ENCODE assay signal across 22 cellular contexts in the genomic region with DNA sequence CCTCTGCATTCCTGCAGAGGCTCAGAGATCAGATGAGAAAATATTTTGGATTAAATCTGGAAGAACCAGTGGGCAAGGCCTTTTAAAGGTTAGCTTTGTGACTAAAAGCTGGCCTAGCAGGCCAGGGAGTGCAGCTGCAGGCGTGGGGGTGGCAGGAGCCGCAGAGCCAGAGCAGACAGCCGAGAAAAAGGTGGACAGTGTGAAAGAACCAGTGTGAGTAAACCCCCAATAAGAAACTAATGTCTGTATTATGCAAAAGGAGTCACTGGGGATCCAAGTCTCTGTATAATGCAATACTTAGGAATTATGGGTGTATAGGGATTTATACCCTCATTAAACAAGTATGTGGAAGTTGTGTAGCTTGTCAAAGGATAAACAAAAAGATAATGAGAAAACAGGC. TPM values are rescaled to one million over a fixed set of nuclear protein-coding genes. Genes with fewer than 3 reads are reported as not detected.
DNase-seq lines count a peak whose midpoint lies in the region; ATAC-seq, FAIRE-seq and TF ChIP-seq lines count a peak whose summit lies in the region.
"Had no signal": no experiment of that assay in that cellular context is flagged by ENCODE, and none has a peak within 500 bp of the region (broad histone marks: within the 10 kb centered on the region; RNA-seq: fewer than 3 reads in every experiment).

No MANE protein-coding gene starts in this region.

- in situ Hi-C loops in GM13976 (cut with MboI; ENCODE audit: low sequenced_read_pairs, unreplicated experiment): no loop called here

- no peaks in the 10 kb centered on the region for H3K36me3 ChIP-seq in gastroesophageal sphincter
- H3K36me3 ChIP-seq: MG63, sigmoid colon, upper lobe of left lung had no signal

- TF ChIP-seq CTCF in gastroesophageal sphincter (IDR thresholded peaks at IDR 0.05): no peak
- no peak for TF ChIP-seq CTCF in GM13976 (IDR thresholded peaks at IDR 0.05; ENCODE audit: borderline replicate concordance, control extremely low read depth, extremely low read depth, insufficient read depth, missing control alignments)

- peak; percentile 52 for ATAC-seq in GM21515 (IDR thresholded peaks at IDR 0.05; ENCODE audit: unreplicated experiment)
- ATAC-seq in gastroesophageal sphincter: peak; percentile 61
- no peak for ATAC-seq in HG03521 (IDR thresholded peaks at IDR 0.05; ENCODE audit: unreplicated experiment)

- WGBS in gastroesophageal sphincter (ENCODE audit: low coverage in 1 of 2), 2 donors: 43 to 67% methylated on average over 3 of the region's 3 CpGs

- TF ChIP-seq EP300 in gastroesophageal sphincter (IDR thresholded peaks at IDR 0.05): no peak

- DNase-seq in AG20443 (ENCODE audit: low spot score) (peak; percentile 49), OCI-M1 (lab: John Stamatoyannopoulos, UW) (peak; percentile 40), RCC 7860 (ENCODE audit: low spot score) (no peak), nucleus accumbens (lab: John Stamatoyannopoulos, UW) (no peak), GM13976 (ENCODE audit: low spot score) (no peak)
- DNase-seq: activated CD4-positive, CD25-positive, alpha-beta regulatory T cell; activated CD8-positive, alpha-beta memory T cell treated with anti-CD3 and anti-CD28 coated beads, Interleukin-2, amount 50 U/mL, for 4 hours; activated naive CD4-positive, alpha-beta T cell treated with Interleukin-2 at 50 U/mL for 16 hours; foreskin keratinocyte; GF-D8; H9; MG63; NCI-H1930; NCI-H748 treated with DMSO at 0.1 percent for 48 hours; sigmoid colon; stimulated activated CD4-positive, alpha-beta T cell treated with anti-CD3 and anti-CD28 coated beads, Interleukin-4, amount 100 ng/mL, for 24 hours had no signal

- TF ChIP-seq POLR2A in gastroesophageal sphincter (IDR thresholded peaks at IDR 0.05): no peak

- no peaks in the 10 kb centered on the region for H3K4me1 ChIP-seq in gastroesophageal sphincter
- H3K4me1 ChIP-seq: sigmoid colon, upper lobe of left lung had no signal

- FAIRE-seq in RCC 7860 (lab: Jason Lieb, UNC): no peak

- no peak overlapping the region for H3K27ac ChIP-seq in gastroesophageal sphincter
- H3K27ac ChIP-seq: foreskin keratinocyte, RWPE1, sigmoid colon, upper lobe of left lung had no signal

- peaks cover 0 to 8% (median 0%) of the 10 kb centered on the region in 3 donors for H3K9me3 ChIP-seq in gastroesophageal sphincter
- H3K9me3 ChIP-seq: MG63, sigmoid colon, upper lobe of left lung had no signal

- no peak overlapping the region for H3K4me3 ChIP-seq in gastroesophageal sphincter
- H3K4me3 ChIP-seq: MG63, sigmoid colon, upper lobe of left lung had no signal

- no peaks in the 10 kb centered on the region for H3K27me3 ChIP-seq in gastroesophageal sphincter
- H3K27me3 ChIP-seq: MG63, sigmoid colon, upper lobe of left lung had no signal

RNA-seq across cellular contexts. Expression of a gene that starts 21.4 kb away (rescaled TPM):
- not detected for total RNA-seq in gastroesophageal sphincter
- total RNA-seq: foreskin keratinocyte, H9, HT-29, sigmoid colon, upper lobe of left lung had no signal

RNA-seq across cellular contexts. Expression of a gene that starts 42.3 kb away (rescaled TPM):
- total RNA-seq in gastroesophageal sphincter: 10 to 100 TPM; 60.0 to 71.4 (median 68.2) TPM

Comparison
In these comparisons a context has a peak if more than half of its experiments do, and no peak if none do; other contexts are left out.
1. DNase-seq: peak in AG20443 (single experiment) and OCI-M1 (single experiment); none in RCC 7860 (single experiment), nucleus accumbens (0 of 56) and GM13976 (single experiment).